In genomic region chr17:72725432-72726068, GRCh38 we compare ENCODE assay signal across 8 cellular contexts.
DNase-seq lines count a peak whose midpoint lies in the region; ATAC-seq and TF ChIP-seq lines count a peak whose summit lies in the region.

No MANE protein-coding gene starts in this region.

- no peak overlapping the region for H3K4me3 ChIP-seq in BLaER1 treated with 17β-estradiol and CSF1 and Interleukin-3, amounts not matched to agents 10 nM and 100 nM
- H3K4me3 ChIP-seq in adrenal gland: no peak overlapping the region
- H3K4me3 ChIP-seq in right cardiac atrium (ENCODE audit: low read length): no peak overlapping the region
- H3K4me3 ChIP-seq in aorta (ENCODE audit: low read length in 2 of 2): no peak overlapping the region

- no peak for TF ChIP-seq POLR2A in adrenal gland (IDR thresholded peaks at IDR 0.05)

- ATAC-seq in GM21515 (IDR thresholded peaks at IDR 0.05; ENCODE audit: unreplicated experiment) (peak; percentile 40), right cardiac atrium (peak; percentile 55 to 77), sciatic nerve (peak; percentile 82), aorta (ENCODE audit: low FRiP score) (no peak)

- H3K9me3 ChIP-seq in BLaER1 treated with 17β-estradiol and CSF1 and Interleukin-3, amounts not matched to agents 10 nM and 100 nM (replicated peaks in 1 of 11): no peaks in the 10 kb centered on the region
- H3K9me3 ChIP-seq in adrenal gland (replicated peaks in 1 of 3): no peaks in the 10 kb centered on the region
- H3K9me3 ChIP-seq in right cardiac atrium (ENCODE audit: control insufficient read depth, low read length): no peaks in the 10 kb centered on the region
- no peaks in the 10 kb centered on the region for H3K9me3 ChIP-seq in aorta (ENCODE audit: control insufficient read depth, low read length)

- H4K20me1 ChIP-seq in BLaER1 treated with 17β-estradiol and CSF1 and Interleukin-3, amounts not matched to agents 10 nM and 100 nM: peaks cover 0 to 9% (median 0%) of the 10 kb centered on the region in 11 experiments; a peak in 3 of 22 replicates

- H3K36me3 ChIP-seq in BLaER1 treated with 17β-estradiol and CSF1 and Interleukin-3, amounts not matched to agents 10 nM and 100 nM: no peaks in the 10 kb centered on the region
- H3K36me3 ChIP-seq in adrenal gland (replicated peaks in 1 of 2): no peaks in the 10 kb centered on the region
- H3K36me3 ChIP-seq in aorta (ENCODE audit: control insufficient read depth in 1 of 2, insufficient read depth in 2 of 2, low read length in 1 of 2): no peaks in the 10 kb centered on the region

- intact Hi-C loops in adrenal gland (cut with DNase I): loop anchor here (2.0 to 10.0 kb wide), 4 partner anchors 429 to 647 kb away; no protein-coding TSS in a partner anchor
- intact Hi-C loops in right cardiac atrium (cut with DNase I): loop anchor here (5.0 to 10.0 kb wide), 6 partner anchors 161 to 467 kb away; partner anchors contain the start of genes COG1 (in 1 of the 4) and SSTR2 (in 1 of the 4)
- intact Hi-C loops in sciatic nerve (cut with DNase I): loop anchor here (10.0 kb wide), 1 partner anchor 161 kb away; no protein-coding TSS in a partner anchor
- intact Hi-C loops in aorta (cut with DNase I): loop anchor here (2.0 to 5.0 kb wide), 2 partner anchors 427 to 431 kb away; no protein-coding TSS in a partner anchor

- H3K27me3 ChIP-seq in BLaER1 treated with 17β-estradiol and CSF1 and Interleukin-3, amounts not matched to agents 10 nM and 100 nM: no peaks in the 10 kb centered on the region
- H3K27me3 ChIP-seq in adrenal gland: no peaks in the 10 kb centered on the region
- no peaks in the 10 kb centered on the region for H3K27me3 ChIP-seq in right cardiac atrium (ENCODE audit: control insufficient read depth, insufficient read depth)
- no peaks in the 10 kb centered on the region for H3K27me3 ChIP-seq in aorta (ENCODE audit: control insufficient read depth in 1 of 2, insufficient read depth in 2 of 2, low read length in 1 of 2)

- no peak overlapping the region for H3K9ac ChIP-seq in BLaER1 treated with 17β-estradiol and CSF1 and Interleukin-3, amounts not matched to agents 10 nM and 100 nM

- peak; percentile 60 to 83 (median 80) for TF ChIP-seq CTCF in adrenal gland (IDR thresholded peaks at IDR 0.05)

- peak; percentile 57 for DNase-seq in NAMALWA (ENCODE audit: low spot score)
- DNase-seq in SHP77 treated with DMSO at 0.1 percent for 48 hours (lab: John Stamatoyannopoulos, UW): peak; percentile 15
- peak; percentile 24 to 75 (median 61) for DNase-seq in adrenal gland
- DNase-seq in right cardiac atrium: peak; percentile 41 to 71 (median 58)
- peak; percentile 77 for DNase-seq in sciatic nerve (ENCODE audit: low spot score)
- DNase-seq in aorta: no peak

- H3K4me1 ChIP-seq in BLaER1 treated with 17β-estradiol and CSF1 and Interleukin-3, amounts not matched to agents 10 nM and 100 nM: peaks cover 37 to 47% (median 44%) of the 10 kb centered on the region in 10 experiments
- H3K4me1 ChIP-seq in adrenal gland (replicated peaks in 1 of 2): no peaks in the 10 kb centered on the region
- H3K4me1 ChIP-seq in right cardiac atrium (ENCODE audit: control insufficient read depth, insufficient read depth, low read length): no peaks in the 10 kb centered on the region
- no peaks in the 10 kb centered on the region for H3K4me1 ChIP-seq in aorta (ENCODE audit: control insufficient read depth in 1 of 2, insufficient read depth in 2 of 2, low read length in 2 of 2)

- 21 to 26% (median 22%) methylated on average over 10 of the region's 10 CpGs for WGBS in adrenal gland, 4 donors
- WGBS in right cardiac atrium: 22% methylated on average over 10 of the region's 10 CpGs
- WGBS in aorta, 2 donors: 23 to 25% methylated on average over 10 of the region's 10 CpGs

- peak overlapping the region in 8 of 11 experiments; percentile 55 to 88 (median 80); a peak in 14 of 22 replicates for H3K4me2 ChIP-seq in BLaER1 treated with 17β-estradiol and CSF1 and Interleukin-3, amounts not matched to agents 10 nM and 100 nM

- no peak overlapping the region for H3K27ac ChIP-seq in BLaER1 treated with 17β-estradiol and CSF1 and Interleukin-3, amounts not matched to agents 10 nM and 100 nM
- H3K27ac ChIP-seq in adrenal gland (no peak overlapping the region), right cardiac atrium (ENCODE audit: low read length) (no peak overlapping the region), aorta (ENCODE audit: low read depth in 1 of 2, low read length in 2 of 2) (no peak overlapping the region)

Comparison
In these comparisons a context has a peak if more than half of its experiments do, and no peak if none do; other contexts are left out.
1. DNase-seq: peak in NAMALWA (single experiment), SHP77 treated with DMSO at 0.1 percent for 48 hours (single experiment), adrenal gland (7 of 7), right cardiac atrium (3 of 3) and sciatic nerve (single experiment); none in aorta (0 of 2).